10 cellular contexts compared by ENCODE assay signal in the genomic region with DNA sequence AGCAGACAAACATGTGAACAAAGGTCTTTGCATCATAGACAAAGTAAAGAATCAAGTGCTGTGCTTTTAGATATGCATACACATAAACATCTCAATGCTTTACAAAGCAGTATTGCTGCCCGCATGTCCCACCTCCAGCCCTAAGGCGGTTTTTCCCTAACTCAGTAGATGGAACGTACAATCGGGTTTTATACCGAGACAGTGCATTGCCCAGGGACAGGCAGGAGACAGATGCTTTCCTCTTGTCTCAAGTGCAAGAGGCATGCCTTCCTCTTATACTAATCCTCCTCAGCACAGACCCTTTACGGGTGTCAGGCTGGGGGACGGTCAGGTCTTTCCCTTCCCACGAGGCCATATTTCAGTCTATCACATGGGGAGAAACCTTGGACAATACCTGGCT. TPM values are rescaled to one million over a fixed set of nuclear protein-coding genes. Genes with fewer than 3 reads are reported as not detected.
DNase-seq lines count a peak whose midpoint lies in the region; ATAC-seq and TF ChIP-seq lines count a peak whose summit lies in the region.
"Not testable (repeated sequence)": the region's sequence is repeated elsewhere in the genome, so short reads cannot be mapped to it uniquely, and the experiment has no call there.
"Had no signal": no experiment of that assay in that cellular context is flagged by ENCODE, and none has a peak within 500 bp of the region (broad histone marks: within the 10 kb centered on the region; RNA-seq: fewer than 3 reads in every experiment).

No MANE protein-coding gene starts in this region.

- peak overlapping the region; percentile 40 for H3K4me3 Mint-ChIP-seq in CD4-positive, alpha-beta T cell
- H3K4me3 Mint-ChIP-seq in activated CD8-positive, alpha-beta T cell treated with anti-CD3 and anti-CD28 coated beads for 36 hours; activated naive CD8-positive, alpha-beta T cell: not testable (repeated sequence)
- H3K4me3 Mint-ChIP-seq in glutamatergic neuron (ENCODE audit: unreplicated experiment) (peak overlapping the region; percentile 63), neural progenitor cell (peak overlapping the region; percentile 10)

- TF ChIP-seq CTCF in CD4-positive, alpha-beta T cell (IDR thresholded peaks at IDR 0.05); activated CD8-positive, alpha-beta T cell treated with anti-CD3 and anti-CD28 coated beads for 36 hours (IDR thresholded peaks at IDR 0.05); glutamatergic neuron (IDR thresholded peaks at IDR 0.05; ENCODE audit: partially characterized antibody, unreplicated experiment); neural progenitor cell (IDR thresholded peaks at IDR 0.05): not testable (repeated sequence)

- peaks cover 13% of the 10 kb centered on the region for H4K20me1 ChIP-seq in neural progenitor cell (ENCODE audit: low read depth)

- H3K9me3 Mint-ChIP-seq in CD4-positive, alpha-beta T cell; activated CD8-positive, alpha-beta T cell treated with anti-CD3 and anti-CD28 coated beads for 36 hours; activated naive CD8-positive, alpha-beta T cell (ENCODE audit: low read depth); neural progenitor cell: not testable (repeated sequence)
- H3K9me3 Mint-ChIP-seq in glutamatergic neuron (ENCODE audit: unreplicated experiment) = peaks cover 14% of the 10 kb centered on the region

- not testable (repeated sequence) for H3K4me2 ChIP-seq in neural progenitor cell

- peaks cover 44% of the 10 kb centered on the region for H3K79me2 ChIP-seq in neural progenitor cell (ENCODE audit: low read depth)

- H3K4me1 ChIP-seq in HUES6 (ENCODE audit: control insufficient read depth, insufficient read depth, low read length) (peaks cover 14% of the 10 kb centered on the region), neural progenitor cell (peaks cover 11% of the 10 kb centered on the region)

- not testable (repeated sequence) for H3K27me3 Mint-ChIP-seq in CD4-positive, alpha-beta T cell; activated CD8-positive, alpha-beta T cell treated with anti-CD3 and anti-CD28 coated beads for 36 hours; activated naive CD8-positive, alpha-beta T cell; glutamatergic neuron (ENCODE audit: unreplicated experiment); neural progenitor cell (ENCODE audit: insufficient read depth, low read depth)

- H3F3A ChIP-seq in neural progenitor cell (ENCODE audit: low read depth) = not testable (repeated sequence)

- H3K27ac ChIP-seq in CD4-positive, alpha-beta T cell (ENCODE audit: low read depth, low read length); HUES6 (ENCODE audit: low read depth, low read length); neural progenitor cell: not testable (repeated sequence)

- not testable (repeated sequence) for H2AFZ ChIP-seq in neural progenitor cell (replicated peaks)

- H3K27me3 ChIP-seq in CD4-positive, alpha-beta T cell (ENCODE audit: control insufficient read depth, insufficient read depth, low read length); HUES6 (ENCODE audit: control insufficient read depth, insufficient read depth, low read length); neural progenitor cell: not testable (repeated sequence)

- H3K36me3 ChIP-seq in HUES6 (ENCODE audit: control insufficient read depth, insufficient read depth, low read length) (peaks cover 68% of the 10 kb centered on the region), neural progenitor cell (peaks cover 20% of the 10 kb centered on the region)

- H3K9me3 ChIP-seq in CD4-positive, alpha-beta T cell (ENCODE audit: control insufficient read depth, low read length); HUES6 (ENCODE audit: control insufficient read depth, insufficient read depth, low read depth, low read length); neural progenitor cell (ENCODE audit: low read depth): not testable (repeated sequence)

- H3K36me3 Mint-ChIP-seq in CD4-positive, alpha-beta T cell (ENCODE audit: low read depth) = peaks cover 99% of the 10 kb centered on the region
- H3K36me3 Mint-ChIP-seq in activated CD8-positive, alpha-beta T cell treated with anti-CD3 and anti-CD28 coated beads for 36 hours (ENCODE audit: low read depth) = peaks cover 59% of the 10 kb centered on the region
- H3K36me3 Mint-ChIP-seq in activated naive CD8-positive, alpha-beta T cell; glutamatergic neuron (ENCODE audit: unreplicated experiment): not testable (repeated sequence)
- peaks cover 28% of the 10 kb centered on the region for H3K36me3 Mint-ChIP-seq in neural progenitor cell

- peak overlapping the region; percentile 58 for H3K9ac ChIP-seq in HUES6 (ENCODE audit: low read length)
- H3K9ac ChIP-seq in neural progenitor cell = not testable (repeated sequence)

- H3K27ac Mint-ChIP-seq in CD4-positive, alpha-beta T cell; neural progenitor cell: not testable (repeated sequence)
- peak overlapping the region; percentile 44 for H3K27ac Mint-ChIP-seq in activated CD8-positive, alpha-beta T cell treated with anti-CD3 and anti-CD28 coated beads for 36 hours
- H3K27ac Mint-ChIP-seq in activated naive CD8-positive, alpha-beta T cell = peak overlapping the region; percentile 43
- peak overlapping the region; percentile 97 for H3K27ac Mint-ChIP-seq in glutamatergic neuron (ENCODE audit: unreplicated experiment)

- H3K4me3 ChIP-seq in HUES6 (ENCODE audit: low read depth, low read length); neural progenitor cell: not testable (repeated sequence)

- CTCF ChIA-PET in CD4-positive, alpha-beta T cell (lab: Charles Lee); activated CD8-positive, alpha-beta T cell treated with anti-CD3 and anti-CD28 coated beads for 36 hours (lab: Charles Lee): not testable (repeated sequence)

- DNase-seq in CD4-positive, alpha-beta T cell; activated CD8-positive, alpha-beta T cell treated with anti-CD3 and anti-CD28 coated beads for 36 hours; glutamatergic neuron; neural progenitor cell (ENCODE audit: low spot score): not testable (repeated sequence)
- peak; percentile 78 for DNase-seq in NCI-H82 (lab: John Stamatoyannopoulos, UW)

- POLR2A ChIA-PET in CD4-positive, alpha-beta T cell (lab: Charles Lee); activated CD8-positive, alpha-beta T cell treated with anti-CD3 and anti-CD28 coated beads for 36 hours (lab: Charles Lee): not testable (repeated sequence)

- ATAC-seq in CD4-positive, alpha-beta T cell (ENCODE audit: poor library complexity); activated CD8-positive, alpha-beta T cell treated with anti-CD3 and anti-CD28 coated beads for 36 hours: not testable (repeated sequence)

- intact Hi-C loops in CD4-positive, alpha-beta T cell (cut with DNase I, micrococcal nuclease) = loop anchor here (5.0 kb wide), 1 partner anchor 57 kb away; no protein-coding TSS in a partner anchor
- intact Hi-C loops in activated CD8-positive, alpha-beta T cell treated with anti-CD3 and anti-CD28 coated beads for 36 hours (cut with micrococcal nuclease) = not testable (repeated sequence)

- peaks cover 41% of the 10 kb centered on the region for H3K4me1 Mint-ChIP-seq in CD4-positive, alpha-beta T cell (ENCODE audit: low read depth)
- H3K4me1 Mint-ChIP-seq in activated CD8-positive, alpha-beta T cell treated with anti-CD3 and anti-CD28 coated beads for 36 hours (ENCODE audit: low read depth) = peaks cover 48% of the 10 kb centered on the region
- H3K4me1 Mint-ChIP-seq in activated naive CD8-positive, alpha-beta T cell (ENCODE audit: low read depth) = peaks cover 58% of the 10 kb centered on the region
- H3K4me1 Mint-ChIP-seq in glutamatergic neuron (ENCODE audit: low read depth, unreplicated experiment) = peaks cover 30% of the 10 kb centered on the region
- H3K4me1 Mint-ChIP-seq in neural progenitor cell = peaks cover 21% of the 10 kb centered on the region

RNA-seq across cellular contexts. Expression of a gene that starts 4.7 kb away (rescaled TPM):
- 10 to 100 TPM in 1 of 2 experiments, 1 to 10 TPM in 1; 9.8 to 10.2 TPM for total RNA-seq in CD4-positive, alpha-beta T cell
- total RNA-seq in activated CD8-positive, alpha-beta T cell treated with anti-CD3 and anti-CD28 coated beads for 36 hours = 10 to 100 TPM; 81.8 to 83.5 TPM
- total RNA-seq in glutamatergic neuron (ENCODE audit: unreplicated experiment) = 45.4 TPM
- 64.5 and 69.1 TPM in 2 replicates for total RNA-seq in neural progenitor cell (ENCODE audit: low replicate concordance)

RNA-seq across cellular contexts. Expression of a gene that starts 5.1 kb away (rescaled TPM):
- under 1 TPM in 1 of 2 experiments, not detected in 1; 0.14 TPM for total RNA-seq in CD4-positive, alpha-beta T cell
- under 1 TPM; 0.34 to 0.54 TPM for total RNA-seq in activated CD8-positive, alpha-beta T cell treated with anti-CD3 and anti-CD28 coated beads for 36 hours
- not detected for total RNA-seq in glutamatergic neuron (ENCODE audit: unreplicated experiment)
- 0.06 TPM in 1 of 2 replicates, not detected in the other for total RNA-seq in neural progenitor cell (ENCODE audit: low replicate concordance)
- total RNA-seq: HFFc6, HT1080, IMR-90 had no signal

RNA-seq across cellular contexts. Expression of a gene that starts 5.6 kb away (rescaled TPM):
- 100 to 1,000 TPM; 212 to 216 TPM for total RNA-seq in CD4-positive, alpha-beta T cell
- 100 to 1,000 TPM; 446 to 452 TPM for total RNA-seq in activated CD8-positive, alpha-beta T cell treated with anti-CD3 and anti-CD28 coated beads for 36 hours
- total RNA-seq in glutamatergic neuron (ENCODE audit: unreplicated experiment) = 254 TPM
- 264 and 334 TPM in 2 replicates for total RNA-seq in neural progenitor cell (ENCODE audit: low replicate concordance)

RNA-seq across cellular contexts. Expression of a gene that starts 33.1 kb away (rescaled TPM):
- total RNA-seq in CD4-positive, alpha-beta T cell = 10 to 100 TPM; 21.4 to 25.8 TPM
- 10 to 100 TPM; 70.8 to 74.1 TPM for total RNA-seq in activated CD8-positive, alpha-beta T cell treated with anti-CD3 and anti-CD28 coated beads for 36 hours
- 228 TPM for total RNA-seq in glutamatergic neuron (ENCODE audit: unreplicated experiment)
- 92.5 and 101 TPM in 2 replicates for total RNA-seq in neural progenitor cell (ENCODE audit: low replicate concordance)
